In genomic region chr1:89841507-89841906, GRCh38 we compare ENCODE assay signal across 19 cellular contexts.
"Had no signal": no experiment of that assay in that cellular context is flagged by ENCODE, and none has a peak within 500 bp of the region (broad histone marks: within the 10 kb centered on the region; RNA-seq: fewer than 3 reads in every experiment).

No MANE protein-coding gene starts in this region.

- H3K27ac ChIP-seq: coronary artery, heart right ventricle, psoas muscle, upper lobe of right lung had no signal

- H3K27ac Mint-ChIP-seq: activated CD8-positive, alpha-beta memory T cell treated with anti-CD3 and anti-CD28 coated beads, Interleukin-2, amount 10 ng/mL, durations not matched to agents 7 days and 5 days had no signal

- H3K4me3 ChIP-seq: coronary artery, lung, psoas muscle, upper lobe of right lung had no signal

- H3K36me3 ChIP-seq: upper lobe of right lung had no signal

- DNase-seq: activated CD4-positive, CD25-positive, alpha-beta regulatory T cell; activated CD8-positive, alpha-beta memory T cell treated with anti-CD3 and anti-CD28 coated beads, Interleukin-2, amount 10 ng/mL, durations not matched to agents 7 days and 5 days; activated naive CD4-positive, alpha-beta T cell; activated T-cell treated with anti-CD3 and anti-CD28 coated beads, Interleukin-2, amount 50 U/mL, for 4 hours; effector CD8-positive, alpha-beta T cell; heart right ventricle; kidney glomerular epithelial cell; naive thymus-derived CD4-positive, alpha-beta T cell; occipital lobe; psoas muscle; stimulated activated CD4-positive, alpha-beta T cell treated with anti-CD3 and anti-CD28 coated beads, Interleukin-2, amount 100 ng/mL, for 24 hours; T-helper 2 cell; upper lobe of right lung had no signal

- H3K27me3 Mint-ChIP-seq: activated CD8-positive, alpha-beta memory T cell treated with anti-CD3 and anti-CD28 coated beads, Interleukin-2, amount 10 ng/mL, durations not matched to agents 7 days and 5 days; stimulated activated naive CD8-positive, alpha-beta T cell treated with anti-CD3 and anti-CD28 coated beads, Interleukin-15, Interleukin-2, amounts not matched to agents 100 ng/mL and 50 ng/mL, for 24 hours had no signal

- FAIRE-seq: frontal cortex, TTC549 had no signal

- H3K9me3 ChIP-seq: heart right ventricle, psoas muscle, upper lobe of right lung had no signal

- H3K4me3 Mint-ChIP-seq: activated CD8-positive, alpha-beta memory T cell treated with anti-CD3 and anti-CD28 coated beads, Interleukin-2, amount 10 ng/mL, durations not matched to agents 7 days and 5 days had no signal

- H3K9me3 Mint-ChIP-seq: activated T-cell treated with anti-CD3 and anti-CD28 coated beads, Interleukin-2, amount 50 U/mL, for 4 hours; naive thymus-derived CD4-positive, alpha-beta T cell; stimulated activated naive CD8-positive, alpha-beta T cell treated with anti-CD3 and anti-CD28 coated beads, Interleukin-15, Interleukin-2, amounts not matched to agents 100 ng/mL and 50 ng/mL, for 24 hours had no signal

- ATAC-seq: activated CD8-positive, alpha-beta memory T cell treated with anti-CD3 and anti-CD28 coated beads, Interleukin-2, amount 10 ng/mL, durations not matched to agents 7 days and 5 days; activated T-cell treated with anti-CD3 and anti-CD28 coated beads, Interleukin-2, amount 50 U/mL, for 4 hours; heart right ventricle; naive thymus-derived CD4-positive, alpha-beta T cell; psoas muscle; sciatic nerve; upper lobe of right lung had no signal

- H3K27me3 ChIP-seq: heart right ventricle, upper lobe of right lung had no signal
